Comparison of ENCODE assay signal across 22 cellular contexts in genomic region chr7:70477051-70478010, GRCh38.
DNase-seq lines count a peak whose midpoint lies in the region; ATAC-seq and TF ChIP-seq lines count a peak whose summit lies in the region.
"Had no signal": no experiment of that assay in that cellular context is flagged by ENCODE, and none has a peak within 500 bp of the region (broad histone marks: within the 10 kb centered on the region; RNA-seq: fewer than 3 reads in every experiment).

No MANE protein-coding gene starts in this region.

- H3K4me1 ChIP-seq in RWPE2 (ENCODE audit: insufficient read depth, poor library complexity, severe bottlenecking) (no peaks in the 10 kb centered on the region), foreskin keratinocyte (peaks cover 21% of the 10 kb centered on the region), osteoblast (ENCODE audit: insufficient read depth, low read length) (no peaks in the 10 kb centered on the region), PC-3 (ENCODE audit: insufficient read depth, low read length) (no peaks in the 10 kb centered on the region)
- H3K4me1 ChIP-seq: BLaER1, spleen had no signal

- POLR2A ChIA-PET in PC-3 (lab: Charles Lee; ENCODE audit: unreplicated experiment), result no interaction called here

- no peaks in the 10 kb centered on the region for H3K79me2 ChIP-seq in osteoblast (ENCODE audit: insufficient read depth, low read length)
- H3K79me2 ChIP-seq in PC-3 (ENCODE audit: low read length), result no peaks in the 10 kb centered on the region

- no peaks in the 10 kb centered on the region for H3K9me2 ChIP-seq in PC-3 (replicated peaks; ENCODE audit: low read length)

- H2AFZ ChIP-seq in osteoblast (ENCODE audit: low read length) (no peak overlapping the region), PC-3 (ENCODE audit: low read length) (no peak overlapping the region)

- H3K4me3 ChIP-seq in RWPE2 (ENCODE audit: severe bottlenecking), result no peak overlapping the region
- no peak overlapping the region for H3K4me3 ChIP-seq in osteoblast (ENCODE audit: insufficient read depth, low read length)
- H3K4me3 ChIP-seq in PC-3 (ENCODE audit: low read length), result no peak overlapping the region
- H3K4me3 ChIP-seq: BLaER1, spleen, transverse colon had no signal

- ATAC-seq in RWPE2 (ENCODE audit: low read depth) (peak; percentile 69), foreskin keratinocyte (peak; percentile 73), GM19455 (IDR thresholded peaks at IDR 0.05; ENCODE audit: unreplicated experiment) (no peak), HG02970 (IDR thresholded peaks at IDR 0.05; ENCODE audit: low FRiP score, unreplicated experiment) (no peak), PC-3 (no peak)
- ATAC-seq: HCT116; stimulated activated memory B cell treated with anti-CD40 and anti-IgM and Interleukin-4, amounts not matched to agents 10 μg/mL and 1 μg/mL and 100 μg/mL, for 72 hours had no signal

- H3K27ac ChIP-seq in RWPE2 (ENCODE audit: poor library complexity, severe bottlenecking) (no peak overlapping the region), foreskin keratinocyte (no peak overlapping the region), osteoblast (ENCODE audit: low read depth, low read length) (no peak overlapping the region), PC-3 (ENCODE audit: low read length) (no peak overlapping the region)
- H3K27ac ChIP-seq: BLaER1, spleen, transverse colon had no signal

- H3F3A ChIP-seq in PC-3 (ENCODE audit: low read length, unreplicated experiment), result no peaks in the 10 kb centered on the region

- H3K36me3 ChIP-seq in RWPE2 (ENCODE audit: low read depth) (no peaks in the 10 kb centered on the region), osteoblast (ENCODE audit: insufficient read depth, low read length) (no peaks in the 10 kb centered on the region), PC-3 (ENCODE audit: low read depth, low read length) (no peaks in the 10 kb centered on the region)
- H3K36me3 ChIP-seq: spleen, transverse colon had no signal

- intact Hi-C loops in PC-3 (cut with micrococcal nuclease), result no loop called here

- no peaks in the 10 kb centered on the region for H3K9me3 ChIP-seq in RWPE2 (ENCODE audit: severe bottlenecking)
- H3K9me3 ChIP-seq in osteoblast (ENCODE audit: low read depth, low read length), result no peaks in the 10 kb centered on the region
- H3K9me3 ChIP-seq in PC-3 (ENCODE audit: low read length), result no peaks in the 10 kb centered on the region
- H3K9me3 ChIP-seq: BLaER1, spleen, transverse colon had no signal

- H3K4me2 ChIP-seq in osteoblast (ENCODE audit: insufficient read depth, low read length), result no peak overlapping the region
- H3K4me2 ChIP-seq in PC-3 (ENCODE audit: low read length), result no peak overlapping the region
- H3K4me2 ChIP-seq: BLaER1 had no signal

- no peak overlapping the region for H3K9ac ChIP-seq in PC-3 (ENCODE audit: low read length)
- H3K9ac ChIP-seq: BLaER1 had no signal

- no TSS peak for BruUV-seq in PC-3 (replicated peaks; lab: Mats Ljungman, UMichigan)

- CTCF ChIA-PET in PC-3 (lab: Charles Lee), result no interaction called here

- DNase-seq in H4 (ENCODE audit: low spot score), result peak; percentile 19
- no peak for DNase-seq in RWPE2 (ENCODE audit: low spot score)
- peak; percentile 42 to 64 for DNase-seq in foreskin keratinocyte
- DNase-seq in osteoblast (ENCODE audit: insufficient read length, low spot score, missing footprints), result peak; percentile 51
- no peak for DNase-seq in dedifferentiated amniotic fluid mesenchymal stem cell (ENCODE audit: extremely low spot score)
- DNase-seq in PC-3, result no peak
- DNase-seq: activated CD4-positive, alpha-beta T cell treated with anti-CD3 and anti-CD28 coated beads, Interleukin-2, amount 10 ng/mL, durations not matched to agents 7 days and 5 days; activated naive CD4-positive, alpha-beta T cell treated with anti-CD3 and anti-CD28 coated beads for 36 hours; activated T-cell treated with anti-CD3 and anti-CD28 coated beads for 4 hours; central memory CD4-positive, alpha-beta T cell; DMS 273 treated with DMSO at 0.1 percent for 48 hours; effector CD8-positive, alpha-beta T cell; foreskin fibroblast; Kasumi-1; NCI-H146; spleen; transverse colon had no signal

- no peaks in the 10 kb centered on the region for H3K27me3 ChIP-seq in RWPE2 (ENCODE audit: insufficient read depth, poor library complexity, severe bottlenecking)
- no peaks in the 10 kb centered on the region for H3K27me3 ChIP-seq in foreskin keratinocyte
- H3K27me3 ChIP-seq in osteoblast (ENCODE audit: insufficient read depth, low read length), result no peaks in the 10 kb centered on the region
- no peaks in the 10 kb centered on the region for H3K27me3 ChIP-seq in PC-3 (ENCODE audit: low read length)
- H3K27me3 ChIP-seq: BLaER1, spleen, transverse colon had no signal

- H4K20me1 ChIP-seq in osteoblast (ENCODE audit: insufficient read depth, low read length), result no peaks in the 10 kb centered on the region
- H4K20me1 ChIP-seq in PC-3 (ENCODE audit: low read length), result no peaks in the 10 kb centered on the region
- H4K20me1 ChIP-seq: BLaER1 had no signal

- no peak for TF ChIP-seq CTCF in RWPE2 (IDR thresholded peaks at IDR 0.05; ENCODE audit: poor library complexity, severe bottlenecking)
- no peak for TF ChIP-seq CTCF in foreskin keratinocyte (conservative IDR thresholded peaks at IDR 0.05)
- TF ChIP-seq CTCF in osteoblast (IDR thresholded peaks at IDR 0.05; ENCODE audit: extremely low read depth, low read depth, low read length), result no peak
- TF ChIP-seq CTCF in PC-3 (conservative IDR thresholded peaks at IDR 0.05; ENCODE audit: low read depth, low read length), result no peak

Comparison
In these comparisons a context has a peak if more than half of its experiments do, and no peak if none do; other contexts are left out.
1. DNase-seq: peak in H4 (single experiment), foreskin keratinocyte (2 of 2) and osteoblast (single experiment); none in RWPE2 (single experiment), dedifferentiated amniotic fluid mesenchymal stem cell (single experiment) and PC-3 (single experiment).
2. ATAC-seq: peak in RWPE2 (single experiment) and foreskin keratinocyte (single experiment); none in GM19455 (single experiment), HG02970 (single experiment) and PC-3 (single experiment).